In the genomic region with DNA sequence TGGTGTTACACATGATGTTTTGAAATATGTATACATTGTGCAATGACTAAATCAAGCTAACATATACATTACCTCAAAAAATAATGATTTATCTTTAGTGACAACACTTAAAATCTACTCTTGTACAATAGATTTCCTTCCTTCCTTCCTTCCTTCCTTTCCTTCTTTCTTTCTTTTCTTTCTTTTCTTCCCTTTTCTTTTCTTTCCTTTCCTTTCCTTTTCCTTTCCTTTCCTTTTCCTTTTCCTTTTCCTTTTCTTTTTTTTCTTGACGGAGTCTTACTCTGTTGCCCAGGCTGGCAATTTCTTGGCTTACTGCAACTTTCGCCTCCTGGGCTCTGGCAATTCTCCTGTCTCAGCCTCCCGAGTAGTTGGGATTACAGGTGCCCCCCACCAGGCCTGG, we compare ENCODE assay signal across 7 cellular contexts.
"Had no signal": no experiment of that assay in that cellular context is flagged by ENCODE, and none has a peak within 500 bp of the region (broad histone marks: within the 10 kb centered on the region; RNA-seq: fewer than 3 reads in every experiment).

No MANE protein-coding gene starts in this region.

- FAIRE-seq: GM12878, GM12891, GM12892, GM18507, GM19239 had no signal

- DNase-seq: GDM1, GF-D8 had no signal

- H3K4me3 ChIP-seq: GM12878 had no signal
